Comparison of ENCODE assay signal across 24 cellular contexts in genomic region chr2:200357845-200358244, GRCh38. TPM values are rescaled to one million over a fixed set of nuclear protein-coding genes. Genes with fewer than 3 reads are reported as not detected.
DNase-seq lines count a peak whose midpoint lies in the region; ATAC-seq and TF ChIP-seq lines count a peak whose summit lies in the region.
"Had no signal": no experiment of that assay in that cellular context is flagged by ENCODE, and none has a peak within 500 bp of the region (broad histone marks: within the 10 kb centered on the region; RNA-seq: fewer than 3 reads in every experiment).

No MANE protein-coding gene starts in this region.

- peak overlapping the region; percentile 19 for H3K27ac ChIP-seq in cardiac muscle cell
- peak overlapping the region; percentile 63 for H3K27ac ChIP-seq in trophoblast cell (ENCODE audit: low read depth, low read length)
- H3K27ac ChIP-seq: KMS-11, lower lobe of right lung, suprapubic skin, VCaP had no signal

- no peaks in the 10 kb centered on the region for H3K4me1 Mint-ChIP-seq in activated CD8-positive, alpha-beta memory T cell treated with anti-CD3 and anti-CD28 coated beads, Interleukin-2, amount 10 ng/mL, durations not matched to agents 7 days and 5 days
- H3K4me1 Mint-ChIP-seq: activated naive CD8-positive, alpha-beta T cell treated with anti-CD3 and anti-CD28 coated beads for 36 hours; naive thymus-derived CD4-positive, alpha-beta T cell had no signal

- H2BK5ac ChIP-seq in trophoblast cell (ENCODE audit: low read depth, low read length, poor library complexity), result peak overlapping the region; percentile 76

- no peak overlapping the region for H3K18ac ChIP-seq in trophoblast cell (ENCODE audit: low read length)

- H3K36me3 ChIP-seq in cardiac muscle cell, result no peaks in the 10 kb centered on the region
- H3K36me3 ChIP-seq in trophoblast cell (ENCODE audit: control insufficient read depth in 1 of 2, insufficient read depth in 2 of 2, low read length in 2 of 2), result no peaks in the 10 kb centered on the region
- H3K36me3 ChIP-seq: lower lobe of right lung, suprapubic skin had no signal

- ATAC-seq in activated CD8-positive, alpha-beta memory T cell treated with anti-CD3 and anti-CD28 coated beads, Interleukin-2, amount 10 ng/mL, durations not matched to agents 7 days and 5 days, result no peak
- ATAC-seq in GM19351 (IDR thresholded peaks at IDR 0.05; ENCODE audit: unreplicated experiment) (no peak), GM18909 (IDR thresholded peaks at IDR 0.05; ENCODE audit: poor library complexity, unreplicated experiment) (no peak)
- ATAC-seq: activated CD8-positive, alpha-beta T cell treated with anti-CD3 and anti-CD28 coated beads for 36 hours; activated T-cell treated with anti-CD3 and anti-CD28 coated beads, Interleukin-2, amount 50 U/mL, for 72 hours; lower lobe of right lung; naive thymus-derived CD4-positive, alpha-beta T cell had no signal

- no peak overlapping the region for H2BK120ac ChIP-seq in trophoblast cell (ENCODE audit: insufficient read depth, low read length, poor library complexity)

- no peak overlapping the region for H3K4me3 ChIP-seq in AG10803 (ENCODE audit: low read length)
- no peak overlapping the region for H3K4me3 ChIP-seq in cardiac muscle cell
- H3K4me3 ChIP-seq in trophoblast cell (ENCODE audit: low read depth, low read length), result no peak overlapping the region
- H3K4me3 ChIP-seq: A549, lower lobe of right lung, suprapubic skin had no signal

- H2AK5ac ChIP-seq in trophoblast cell (ENCODE audit: low read length), result no peak overlapping the region

- H3K4me2 ChIP-seq in trophoblast cell (ENCODE audit: low read length), result no peak overlapping the region
- H3K4me2 ChIP-seq: KMS-11 had no signal

- H3K27ac Mint-ChIP-seq in activated CD8-positive, alpha-beta memory T cell treated with anti-CD3 and anti-CD28 coated beads, Interleukin-2, amount 10 ng/mL, durations not matched to agents 7 days and 5 days, result no peak overlapping the region
- H3K27ac Mint-ChIP-seq: activated CD8-positive, alpha-beta T cell treated with anti-CD3 and anti-CD28 coated beads for 36 hours; activated naive CD8-positive, alpha-beta T cell treated with anti-CD3 and anti-CD28 coated beads for 36 hours; activated T-cell treated with anti-CD3 and anti-CD28 coated beads, Interleukin-2, amount 50 U/mL, for 72 hours; CD4-positive, alpha-beta T cell; naive thymus-derived CD4-positive, alpha-beta T cell had no signal

- no peak overlapping the region for H4K8ac ChIP-seq in trophoblast cell (ENCODE audit: low read depth, low read length)

- H3K27me3 Mint-ChIP-seq in activated CD8-positive, alpha-beta memory T cell treated with anti-CD3 and anti-CD28 coated beads, Interleukin-2, amount 10 ng/mL, durations not matched to agents 7 days and 5 days, result no peaks in the 10 kb centered on the region
- H3K27me3 Mint-ChIP-seq: activated CD8-positive, alpha-beta T cell treated with anti-CD3 and anti-CD28 coated beads for 36 hours; CD4-positive, alpha-beta T cell; naive thymus-derived CD4-positive, alpha-beta T cell had no signal

- H3K79me2 ChIP-seq in trophoblast cell (ENCODE audit: control insufficient read depth, insufficient read depth, low read length, poor library complexity), result peaks cover 11% of the 10 kb centered on the region

- H3K9me3 Mint-ChIP-seq in activated CD8-positive, alpha-beta memory T cell treated with anti-CD3 and anti-CD28 coated beads, Interleukin-2, amount 10 ng/mL, durations not matched to agents 7 days and 5 days (ENCODE audit: low read depth), result no peaks in the 10 kb centered on the region
- H3K9me3 Mint-ChIP-seq: activated CD8-positive, alpha-beta T cell treated with anti-CD3 and anti-CD28 coated beads for 36 hours; activated naive CD8-positive, alpha-beta T cell treated with anti-CD3 and anti-CD28 coated beads for 36 hours; activated T-cell treated with anti-CD3 and anti-CD28 coated beads, Interleukin-2, amount 50 U/mL, for 72 hours; CD4-positive, alpha-beta T cell; naive thymus-derived CD4-positive, alpha-beta T cell had no signal

- peaks cover 26% of the 10 kb centered on the region for H3K79me1 ChIP-seq in trophoblast cell (ENCODE audit: low read length)

- no peak overlapping the region for H3K23ac ChIP-seq in trophoblast cell (ENCODE audit: low read length)

- WGBS in trophoblast cell (ENCODE audit: extremely low coverage, insufficient coverage, insufficient read length), result no CpG with 5 or more reads among the region's 3 CpGs

- DNase-seq in AG10803 (ENCODE audit: low read depth), result peak; percentile 91
- DNase-seq in SK-N-DZ (ENCODE audit: low spot score), result peak; percentile 43
- DNase-seq in cardiac muscle cell (ENCODE audit: low read depth in 1 of 2, low spot score in 1 of 2), result peak in 1 of 2 donors; percentile 60
- DNase-seq in trophoblast cell, result no peak
- DNase-seq in activated CD8-positive, alpha-beta memory T cell treated with anti-CD3 and anti-CD28 coated beads, Interleukin-2, amount 10 ng/mL, durations not matched to agents 7 days and 5 days, result no peak
- no peak for DNase-seq in OCI-M2 (lab: John Stamatoyannopoulos, UW; ENCODE audit: unreplicated experiment)
- DNase-seq: activated CD8-positive, alpha-beta T cell treated with anti-CD3 and anti-CD28 coated beads for 36 hours; activated naive CD8-positive, alpha-beta T cell treated with anti-CD3 and anti-CD28 coated beads for 36 hours; activated T-cell treated with anti-CD3 and anti-CD28 coated beads, Interleukin-2, amount 50 U/mL, for 72 hours; CD4-positive, alpha-beta T cell; DMS53; erythroblast; glutamatergic neuron; lower lobe of right lung; naive thymus-derived CD4-positive, alpha-beta T cell; NCI-H1048; NCI-H2029 treated with DMSO at 0.1 percent for 48 hours; NCI-H510A treated with DMSO at 0.1 percent for 48 hours had no signal

- no peak overlapping the region for H3K4ac ChIP-seq in trophoblast cell (ENCODE audit: low read depth, low read length)

- no peak overlapping the region for H4K91ac ChIP-seq in trophoblast cell (ENCODE audit: low read depth, low read length)

- no peak overlapping the region for H4K12ac ChIP-seq in trophoblast cell (ENCODE audit: low read depth, low read length)

- H2BK12ac ChIP-seq in trophoblast cell (ENCODE audit: low read length), result no peak overlapping the region

- H3K27me3 ChIP-seq in cardiac muscle cell, result no peaks in the 10 kb centered on the region
- no peaks in the 10 kb centered on the region for H3K27me3 ChIP-seq in trophoblast cell (ENCODE audit: insufficient read depth, low read length)
- H3K27me3 ChIP-seq: suprapubic skin had no signal

- H2AFZ ChIP-seq in trophoblast cell (ENCODE audit: insufficient read depth, low read length, poor library complexity), result no peak overlapping the region

- TF ChIP-seq CTCF in AG10803 (conservative IDR thresholded peaks at IDR 0.05; ENCODE audit: low read length), result no peak
- no peak for TF ChIP-seq CTCF in cardiac muscle cell (IDR thresholded peaks at IDR 0.05; ENCODE audit: low read depth, low read length)

- no peaks in the 10 kb centered on the region for H3K9me3 ChIP-seq in cardiac muscle cell (ENCODE audit: low read depth)
- no peaks in the 10 kb centered on the region for H3K9me3 ChIP-seq in trophoblast cell (ENCODE audit: insufficient read depth, low read depth, low read length)
- H3K9me3 ChIP-seq: A549, lower lobe of right lung, suprapubic skin had no signal

- CTCF ChIA-PET in activated CD8-positive, alpha-beta memory T cell treated with anti-CD3 and anti-CD28 coated beads, Interleukin-2, amount 10 ng/mL, durations not matched to agents 7 days and 5 days (lab: Charles Lee), result no interaction called here

- peaks cover 2% of the 10 kb centered on the region for H3K4me1 ChIP-seq in cardiac muscle cell (ENCODE audit: low read depth)
- H3K4me1 ChIP-seq in trophoblast cell (ENCODE audit: control insufficient read depth in 1 of 2, insufficient read depth in 2 of 2, low read length in 2 of 2), result peaks cover 18 to 31% of the 10 kb centered on the region in 2 experiments

- H3K9ac ChIP-seq in trophoblast cell (ENCODE audit: low read length), result no peak overlapping the region
- H3K9ac ChIP-seq: KMS-11 had no signal

- peaks cover 8% of the 10 kb centered on the region for H3K36me3 Mint-ChIP-seq in activated CD8-positive, alpha-beta memory T cell treated with anti-CD3 and anti-CD28 coated beads, Interleukin-2, amount 10 ng/mL, durations not matched to agents 7 days and 5 days
- H3K36me3 Mint-ChIP-seq: activated naive CD8-positive, alpha-beta T cell treated with anti-CD3 and anti-CD28 coated beads for 36 hours had no signal

- no peak overlapping the region for H3K4me3 Mint-ChIP-seq in activated CD8-positive, alpha-beta memory T cell treated with anti-CD3 and anti-CD28 coated beads, Interleukin-2, amount 10 ng/mL, durations not matched to agents 7 days and 5 days
- H3K4me3 Mint-ChIP-seq: activated CD8-positive, alpha-beta T cell treated with anti-CD3 and anti-CD28 coated beads for 36 hours; activated naive CD8-positive, alpha-beta T cell treated with anti-CD3 and anti-CD28 coated beads for 36 hours; activated T-cell treated with anti-CD3 and anti-CD28 coated beads, Interleukin-2, amount 50 U/mL, for 72 hours; CD4-positive, alpha-beta T cell; naive thymus-derived CD4-positive, alpha-beta T cell had no signal

- H3K14ac ChIP-seq in trophoblast cell (ENCODE audit: low read length), result no peak overlapping the region

RNA-seq across cellular contexts. Expression of gene SPATS2L, which starts 51.4 kb away (rescaled TPM):
- polyA plus RNA-seq in SK-N-DZ (2014; cell fraction: cytosol; rRNA removed), result 13.2 and 24.2 TPM in 2 replicates
- polyA plus RNA-seq in SK-N-DZ (2014; cell fraction: nucleus; rRNA removed), result 8.7 and 16.3 TPM in 2 replicates
- total RNA-seq in cardiac muscle cell, result 20.0 and 27.8 TPM in 2 replicates
- 33.3 and 37.4 TPM in 2 replicates for polyA plus RNA-seq in cardiac muscle cell
- polyA plus RNA-seq in trophoblast cell (2013), result 338 and 348 TPM in 2 replicates
- total RNA-seq in activated CD8-positive, alpha-beta memory T cell treated with anti-CD3 and anti-CD28 coated beads, Interleukin-2, amount 10 ng/mL, durations not matched to agents 7 days and 5 days, result 10 to 100 TPM; 62.9 to 89.7 TPM

Comparison
In these comparisons a context has a peak if more than half of its experiments do, and no peak if none do; other contexts are left out.
1. DNase-seq: peak in AG10803 (single experiment) and SK-N-DZ (single experiment); none in trophoblast cell (0 of 2), activated CD8-positive, alpha-beta memory T cell treated with anti-CD3 and anti-CD28 coated beads, Interleukin-2, amount 10 ng/mL, durations not matched to agents 7 days and 5 days (single experiment) and OCI-M2 (single experiment).